In genomic region chr10:24952146-24952700, GRCh38 we compare ENCODE assay signal across 8 cellular contexts. TPM values are rescaled to one million over a fixed set of nuclear protein-coding genes. Genes with fewer than 3 reads are reported as not detected.
DNase-seq lines count a peak whose midpoint lies in the region; ATAC-seq and TF ChIP-seq lines count a peak whose summit lies in the region.

PRTFDC1 (minus strand) TSS chr10:24952606; CDS start chr10:24952575, 31 bp downstream.

- no peak within 1 kb of the TSS for H3K27ac ChIP-seq in neural cell (ENCODE audit: low read length)

- H3K4me2 ChIP-seq in neural cell (ENCODE audit: low read length), result no peak within 1 kb of the TSS

- ATAC-seq in GM21367 (IDR thresholded peaks at IDR 0.05; ENCODE audit: unreplicated experiment), result peak; percentile 8

- peak within 1 kb of the TSS; percentile 64 for H3K4me3 ChIP-seq in fibroblast of the aortic adventitia (ENCODE audit: low read depth, low read length)
- H3K4me3 ChIP-seq in neural cell (ENCODE audit: low read length), result peak within 1 kb of the TSS; percentile 55

- H3F3A ChIP-seq in neural cell (ENCODE audit: insufficient read depth, low read length, poor library complexity, severe bottlenecking), result no peaks in the 10 kb centered on the region

- TF ChIP-seq CTCF in fibroblast of the aortic adventitia (IDR thresholded peaks at IDR 0.05; ENCODE audit: insufficient read depth, low read length) (peak; percentile 32), neural cell (IDR thresholded peaks at IDR 0.05; ENCODE audit: poor library complexity, severe bottlenecking) (no peak)

- no peak for TF ChIP-seq RAD21 in Ishikawa (IDR thresholded peaks at IDR 0.05; ENCODE audit: low read depth)
- no peak for TF ChIP-seq RAD21 in neural cell (conservative IDR thresholded peaks at IDR 0.05)

- DNase-seq in Daoy (ENCODE audit: low read depth), result peak; percentile 48
- peak; percentile 45 to 48 for DNase-seq in activated T-cell treated with anti-CD3 and anti-CD28 coated beads, Interleukin-2, amount 50 U/mL, for 48 hours
- peak; percentile 43 for DNase-seq in fibroblast of the aortic adventitia (ENCODE audit: low read depth)
- DNase-seq in HPDE6-E6E7 (ENCODE audit: extremely low spot score), result no peak
- no peak for DNase-seq in GOT3 (lab: John Stamatoyannopoulos, UW)

- no peaks in the 10 kb centered on the region for H3K9me2 ChIP-seq in neural cell (ENCODE audit: insufficient read depth, low read length)

- peak within 1 kb of the TSS; percentile 9 for H3K9ac ChIP-seq in neural cell (ENCODE audit: low read length)

- H4K20me1 ChIP-seq in neural cell (ENCODE audit: insufficient read depth), result no peaks in the 10 kb centered on the region

- no peaks in the 10 kb centered on the region for H3K9me3 ChIP-seq in neural cell (ENCODE audit: low read length)

- peaks cover 4% of the 10 kb centered on the region for H3K27me3 ChIP-seq in neural cell (ENCODE audit: insufficient read depth, low read depth, low read length)

- H3K79me2 ChIP-seq in neural cell (replicated peaks; ENCODE audit: insufficient read depth, low read length), result no peaks in the 10 kb centered on the region

- H3K36me3 ChIP-seq in neural cell (ENCODE audit: insufficient read depth, low read length), result no peaks in the 10 kb centered on the region

- TF ChIP-seq EP300 in Ishikawa (IDR thresholded peaks at IDR 0.05; ENCODE audit: borderline replicate concordance) (no peak), neural cell (conservative IDR thresholded peaks at IDR 0.05; ENCODE audit: poor library complexity, severe bottlenecking) (no peak)

- peak within 1 kb of the TSS; percentile 12 for H2AFZ ChIP-seq in neural cell (ENCODE audit: low read depth, low read length)

TF ChIP-seq in Ishikawa, 13 proteins besides CTCF, POLR2A, EP300 and RAD21:
- peak; percentile 38; the same call in 1 of the 2 replicates for TF ChIP-seq YY1 (IDR thresholded peaks at IDR 0.05; ENCODE audit: low read depth)
- TF ChIP-seq MAX (IDR thresholded peaks at IDR 0.05), result peak; percentile 77
- no peak for TF ChIP-seq TAF1 (IDR thresholded peaks at IDR 0.05; ENCODE audit: low read depth)

TF ChIP-seq in neural cell, 6 proteins besides CTCF, POLR2A, EP300 and RAD21:
- TF ChIP-seq POLR2AphosphoS5 (IDR thresholded peaks at IDR 0.05) (no peak), SMC3 (conservative IDR thresholded peaks at IDR 0.05; ENCODE audit: poor library complexity) (no peak), REST (IDR thresholded peaks at IDR 0.05; ENCODE audit: borderline replicate concordance) (no peak), EZH2 (IDR thresholded peaks at IDR 0.05; ENCODE audit: borderline replicate concordance, insufficient read depth, low read length, poor library complexity, severe bottlenecking) (no peak)

RNA-seq across cellular contexts. Expression of gene PRTFDC1, which starts in this region (rescaled TPM):
- total RNA-seq in Daoy (2014; rRNA removed; shearing (Covaris generic)), result 4.9 and 8.7 TPM in 2 replicates
- total RNA-seq in fibroblast of the aortic adventitia (ENCODE audit: low replicate concordance), result 34.4 and 39.6 TPM in 2 replicates
- 3.4 and 4.5 TPM in 2 replicates for polyA plus RNA-seq in neural cell
- polyA minus RNA-seq in neural cell, result 1.9 TPM in 2 replicates

Comparison
In these comparisons a context has a peak if more than half of its experiments do, and no peak if none do; other contexts are left out.
1. DNase-seq: peak in Daoy (single experiment), activated T-cell treated with anti-CD3 and anti-CD28 coated beads, Interleukin-2, amount 50 U/mL, for 48 hours (2 of 2) and fibroblast of the aortic adventitia (single experiment); none in HPDE6-E6E7 (single experiment) and GOT3 (single experiment).